Comparison of ENCODE assay signal across 8 cellular contexts in the genomic region with DNA sequence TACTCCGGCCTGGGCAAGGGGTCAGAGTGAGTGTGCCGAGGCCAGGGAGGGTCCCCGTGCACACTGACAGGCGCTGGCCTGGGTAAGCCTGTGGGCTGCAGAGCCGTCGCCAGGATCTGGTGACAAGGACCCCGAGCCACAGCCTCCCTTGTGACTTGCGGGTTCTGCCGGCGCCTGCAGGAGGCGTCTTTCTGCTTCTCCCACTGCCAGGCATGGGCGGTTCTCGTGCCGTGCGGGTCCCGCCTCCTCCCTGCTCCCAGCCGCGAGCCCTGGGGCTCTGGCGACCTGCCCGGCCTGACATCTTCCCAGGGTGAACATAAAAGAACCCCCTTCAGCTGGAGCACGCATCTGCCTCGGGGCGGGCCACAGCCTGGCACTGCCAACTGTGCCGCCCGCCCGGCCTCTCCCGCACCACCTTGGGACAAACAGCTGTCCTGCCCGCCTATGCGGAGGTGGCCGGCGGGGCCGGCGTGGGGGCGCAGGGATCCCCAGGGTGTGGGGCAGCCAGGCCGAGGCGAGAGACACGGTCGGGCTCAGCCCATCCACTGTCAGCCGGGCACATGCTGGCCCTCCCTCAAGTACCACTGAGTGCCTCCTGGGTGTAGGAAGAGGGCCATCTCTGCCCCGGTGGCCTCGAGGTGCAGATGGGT. TPM values are rescaled to one million over a fixed set of nuclear protein-coding genes. Genes with fewer than 3 reads are reported as not detected.
DNase-seq lines count a peak whose midpoint lies in the region; ATAC-seq, FAIRE-seq and TF ChIP-seq lines count a peak whose summit lies in the region.

No MANE protein-coding gene starts in this region.

- H3K4me2 ChIP-seq in PC-3 (ENCODE audit: low read length) (peak overlapping the region; percentile 74), osteoblast (ENCODE audit: insufficient read depth, low read length) (peak overlapping the region; percentile 48)

- peak; percentile 61 for DNase-seq in D721Med (ENCODE audit: insufficient read length, low spot score)
- peak; percentile 78 for DNase-seq in PC-3
- DNase-seq in activated T-helper 9 cell treated with anti-CD3 and anti-CD28 coated beads, Interleukin-2, amount 50 U/mL, for 16 hours (ENCODE audit: low read depth), result peak; percentile 48
- peak; percentile 74 for DNase-seq in fibroblast of pulmonary artery (ENCODE audit: low read depth)
- peak; percentile 99 for DNase-seq in osteoblast (ENCODE audit: insufficient read length, low spot score, missing footprints)
- DNase-seq in esophagus muscularis mucosa (ENCODE audit: extremely low spot score), result no peak

- BruUV-seq in PC-3 (replicated peaks; lab: Mats Ljungman, UMichigan), result no TSS peak

- 14% methylated on average over 13 of the region's 41 CpGs for WGBS in esophagus muscularis mucosa

- no peak for TF ChIP-seq EP300 in esophagus muscularis mucosa (IDR thresholded peaks at IDR 0.05)

- CTCF ChIA-PET in PC-3 (lab: Charles Lee), result no interaction called here

- intact Hi-C loops in PC-3 (cut with micrococcal nuclease), result loop anchor here (5.0 kb wide), 1 partner anchor 144 kb away; no protein-coding TSS in a partner anchor
- intact Hi-C loops in esophagus muscularis mucosa (cut with DNase I), result no loop called here

- ATAC-seq in PC-3 (peak; percentile 33), HG03097 (IDR thresholded peaks at IDR 0.05; ENCODE audit: low FRiP score, unreplicated experiment) (no peak)

- H3K36me3 ChIP-seq in PC-3 (ENCODE audit: low read depth, low read length) (no peaks in the 10 kb centered on the region; the same call in 1 of the 2 replicates), osteoblast (ENCODE audit: insufficient read depth, low read length) (peaks cover 3% of the 10 kb centered on the region), esophagus muscularis mucosa (peaks cover 2 to 7% (median 4%) of the 10 kb centered on the region in 4 donors)

- no peak for TF ChIP-seq POLR2A in esophagus muscularis mucosa (IDR thresholded peaks at IDR 0.05; ENCODE audit: low read depth)

- H3F3A ChIP-seq in PC-3 (ENCODE audit: low read length, unreplicated experiment), result no peaks in the 10 kb centered on the region

- H3K4me3 ChIP-seq in PC-3 (ENCODE audit: low read length) (peak overlapping the region; percentile 38; the same call in 1 of the 2 replicates), fibroblast of pulmonary artery (replicated peaks; ENCODE audit: low read depth, low read length) (no peak overlapping the region), osteoblast (ENCODE audit: insufficient read depth, low read length) (peak overlapping the region; percentile 43), esophagus muscularis mucosa (no peak overlapping the region)

- H4K20me1 ChIP-seq in PC-3 (ENCODE audit: low read length), result no peaks in the 10 kb centered on the region
- H4K20me1 ChIP-seq in osteoblast (ENCODE audit: insufficient read depth, low read length), result peaks cover 34% of the 10 kb centered on the region

- no peak overlapping the region for H3K27ac ChIP-seq in PC-3 (ENCODE audit: low read length)
- H3K27ac ChIP-seq in osteoblast (ENCODE audit: low read depth, low read length), result no peak overlapping the region
- no peak overlapping the region for H3K27ac ChIP-seq in esophagus muscularis mucosa (replicated peaks in 1 of 4)

- TF ChIP-seq CTCF in D721Med (IDR thresholded peaks at IDR 0.05; ENCODE audit: insufficient read depth, missing control alignments), result peak; percentile 53
- peak; percentile 59 for TF ChIP-seq CTCF in LNCAP (IDR thresholded peaks at IDR 0.05)
- peak; percentile 64 for TF ChIP-seq CTCF in PC-3 (conservative IDR thresholded peaks at IDR 0.05; ENCODE audit: low read depth, low read length)
- peak; percentile 63 for TF ChIP-seq CTCF in fibroblast of pulmonary artery (IDR thresholded peaks at IDR 0.05; ENCODE audit: low read length, missing control alignments)
- peak; percentile 57 for TF ChIP-seq CTCF in osteoblast (IDR thresholded peaks at IDR 0.05; ENCODE audit: extremely low read depth, low read depth, low read length)
- no peak for TF ChIP-seq CTCF in esophagus muscularis mucosa (IDR thresholded peaks at IDR 0.05)

- H3K9me3 ChIP-seq in PC-3 (ENCODE audit: low read length) (no peaks in the 10 kb centered on the region), osteoblast (ENCODE audit: low read depth, low read length) (no peaks in the 10 kb centered on the region), esophagus muscularis mucosa (no peaks in the 10 kb centered on the region)

- H3K79me2 ChIP-seq in PC-3 (ENCODE audit: low read length) (no peaks in the 10 kb centered on the region), osteoblast (ENCODE audit: insufficient read depth, low read length) (no peaks in the 10 kb centered on the region)

- POLR2A ChIA-PET in PC-3 (lab: Charles Lee; ENCODE audit: unreplicated experiment), result no interaction called here

- no peaks in the 10 kb centered on the region for H3K9me2 ChIP-seq in PC-3 (replicated peaks; ENCODE audit: low read length)

- no peak for FAIRE-seq in D721Med (lab: Jason Lieb, UNC)

- H3K9ac ChIP-seq in PC-3 (ENCODE audit: low read length), result no peak overlapping the region

- H3K27me3 ChIP-seq in PC-3 (ENCODE audit: low read length) (peaks cover 7% of the 10 kb centered on the region; the same call in 1 of the 2 replicates), osteoblast (ENCODE audit: insufficient read depth, low read length) (peaks cover 23% of the 10 kb centered on the region), esophagus muscularis mucosa (peaks cover 12 to 91% (median 35%) of the 10 kb centered on the region in 4 donors)

- H3K4me1 ChIP-seq in PC-3 (ENCODE audit: insufficient read depth, low read length), result peaks cover 10% of the 10 kb centered on the region
- peaks cover 26% of the 10 kb centered on the region for H3K4me1 ChIP-seq in osteoblast (ENCODE audit: insufficient read depth, low read length)
- H3K4me1 ChIP-seq in esophagus muscularis mucosa, result peaks cover 21 to 43% (median 33%) of the 10 kb centered on the region in 4 donors

- H2AFZ ChIP-seq in PC-3 (ENCODE audit: low read length) (no peak overlapping the region), osteoblast (ENCODE audit: low read length) (no peak overlapping the region)

RNA-seq across cellular contexts. Expression of a gene that starts 1.5 kb away (rescaled TPM):
- total RNA-seq in PC-3 (2014; rRNA removed) (0.04 and 0.46 TPM in 2 replicates), osteoblast (1.2 and 1.4 TPM in 2 replicates), esophagus muscularis mucosa (under 1 TPM; 0.19 to 0.50 (median 0.41) TPM)

RNA-seq across cellular contexts. Expression of a gene that starts 15.8 kb away (rescaled TPM):
- total RNA-seq in PC-3 (2014; rRNA removed) (458 and 514 TPM in 2 replicates), osteoblast (273 and 291 TPM in 2 replicates), esophagus muscularis mucosa (100 to 1,000 TPM; 304 to 416 (median 362) TPM)

RNA-seq across cellular contexts. Expression of a gene that starts 44.4 kb away (rescaled TPM):
- total RNA-seq in PC-3 (2014; rRNA removed) (0.35 TPM in 1 of 2 replicates, not detected in the other), osteoblast (under 0.01 TPM in 1 of 2 replicates, not detected in the other), esophagus muscularis mucosa (under 1 TPM in 2 of 4 donors, not detected in 2; 0.50 to 0.58 TPM)

RNA-seq across cellular contexts. Expression of a gene that starts 45.1 kb away (rescaled TPM):
- total RNA-seq in PC-3 (2014; rRNA removed), result 60.5 and 80.6 TPM in 2 replicates
- total RNA-seq in osteoblast, result 16.6 and 18.6 TPM in 2 replicates
- total RNA-seq in esophagus muscularis mucosa, result 10 to 100 TPM; 20.8 to 40.7 (median 30.4) TPM

RNA-seq across cellular contexts. Expression of a gene that starts 51.5 kb away (rescaled TPM):
- total RNA-seq in PC-3 (2014; rRNA removed) (0.81 and 1.3 TPM in 2 replicates), osteoblast (not detected in 2 replicates), esophagus muscularis mucosa (1 to 10 TPM in 2 of 4 donors, under 1 TPM in 2; 0.50 to 2.1 (median 1.4) TPM)

Comparison
In these comparisons a context has a peak if more than half of its experiments do, and no peak if none do; other contexts are left out.
1. CTCF ChIP-seq: peak in D721Med (single experiment), LNCAP (single experiment), PC-3 (single experiment), fibroblast of pulmonary artery (single experiment) and osteoblast (single experiment); none in esophagus muscularis mucosa (0 of 3).
2. H3K4me3 ChIP-seq: peak in PC-3 (single experiment) and osteoblast (single experiment); none in fibroblast of pulmonary artery (single experiment) and esophagus muscularis mucosa (0 of 4).